In genomic region chrX:101407748-101408529, GRCh38 we compare ENCODE assay signal across 8 cellular contexts. TPM values are rescaled to one million over a fixed set of nuclear protein-coding genes. Genes with fewer than 3 reads are reported as not detected.
A peak's percentile ranks its signal among the peaks of the same experiment; 100 is the strongest.
DNase-seq lines count a peak whose midpoint lies in the region; ATAC-seq and TF ChIP-seq lines count a peak whose summit lies in the region.

GLA (minus strand) TSS chrX:101407925; CDS start chrX:101407903, 22 bp downstream.
HNRNPH2 (plus strand) TSS chrX:101408222; CDS start chrX:101411989, 3,767 bp downstream.

- peak; percentile 76 for TF ChIP-seq EP300 in ovary (IDR thresholded peaks at IDR 0.05)

- intact Hi-C loops in Right ventricle myocardium inferior (cut with DNase I): no loop called here
- intact Hi-C loops in ovary (cut with DNase I): no loop called here
- intact Hi-C loops in thyroid gland (cut with DNase I): no loop called here

- 27 to 47% (median 34%) methylated on average over 47 of the region's 47 CpGs for WGBS in ovary, 3 donors
- 0 to 1% methylated on average over 10 to 27 of the region's 47 CpGs for WGBS in thyroid gland, 2 donors

- DNase-seq in NCI-H1417 (lab: John Stamatoyannopoulos, UW) (peak; percentile 93 to 99 (median 99)), SW 1271 (lab: John Stamatoyannopoulos, UW) (peak; percentile 77 to 92), Right ventricle myocardium inferior (ENCODE audit: missing footprints) (peak; percentile 92), ovary (peak; percentile 86 to 93 (median 88)), thyroid gland (peak; percentile 86 to 90)
- DNase-seq in activated naive CD8-positive, alpha-beta T cell treated with anti-CD3 and anti-CD28 coated beads, Interleukin-2, amount 50 U/mL, for 16 hours (ENCODE audit: low read depth, low spot score): peak; percentile 59

- ATAC-seq in HG02759 (IDR thresholded peaks at IDR 0.05; ENCODE audit: unreplicated experiment) (peak; percentile 93), Right ventricle myocardium inferior (peak; percentile 100)

- H3K9me3 ChIP-seq in ovary (no peaks in the 10 kb centered on the region), thyroid gland (no peaks in the 10 kb centered on the region)

- peak in 1 of 3 donors; percentile 23 for TF ChIP-seq CTCF in ovary (IDR thresholded peaks at IDR 0.05)
- no peak for TF ChIP-seq CTCF in thyroid gland (IDR thresholded peaks at IDR 0.05)

- H3K4me1 ChIP-seq in ovary (ENCODE audit: insufficient read depth): peaks cover 1% of the 10 kb centered on the region
- peaks cover 0 to 9% of the 10 kb centered on the region in 2 donors for H3K4me1 ChIP-seq in thyroid gland

- H3K27ac ChIP-seq in ovary: peak within 1 kb of the TSS; percentile 87 to 90
- H3K27ac ChIP-seq in thyroid gland: peak within 1 kb of the TSS; percentile 81 to 93 (median 90)

- no peaks in the 10 kb centered on the region for H3K36me3 ChIP-seq in ovary
- peaks cover 0 to 3% of the 10 kb centered on the region in 2 donors for H3K36me3 ChIP-seq in thyroid gland

- H3K4me3 ChIP-seq in ovary: peak within 1 kb of the TSS; percentile 56
- peak within 1 kb of the TSS in 2 of 3 donors; percentile 34 to 62 for H3K4me3 ChIP-seq in thyroid gland (replicated peaks in 1 of 3)

- no peaks in the 10 kb centered on the region for H3K27me3 ChIP-seq in ovary
- H3K27me3 ChIP-seq in thyroid gland: no peaks in the 10 kb centered on the region

- TF ChIP-seq POLR2A in GM10847 (IDR thresholded peaks at IDR 0.05; ENCODE audit: extremely low read depth, insufficient read length): peak; percentile 35
- peak; percentile 91 for TF ChIP-seq POLR2A in ovary (IDR thresholded peaks at IDR 0.05)
- TF ChIP-seq POLR2A in thyroid gland (IDR thresholded peaks at IDR 0.05): peak; percentile 12 to 82

RNA-seq across cellular contexts. Expression of gene GLA, which starts in this region (rescaled TPM):
- total RNA-seq in Right ventricle myocardium inferior: 12.6 TPM
- 10 to 100 TPM; 10.1 to 21.5 (median 15.8) TPM for total RNA-seq in ovary
- polyA plus RNA-seq in ovary: 10 to 100 TPM; 17.0 to 29.9 TPM
- total RNA-seq in thyroid gland: 10 to 100 TPM; 16.5 to 37.5 (median 26.8) TPM

RNA-seq across cellular contexts. Expression of gene HNRNPH2, which starts in this region (rescaled TPM):
- total RNA-seq in Right ventricle myocardium inferior (53.5 TPM), ovary (10 to 100 TPM; 46.4 to 79.6 (median 63.3) TPM), thyroid gland (10 to 100 TPM; 53.5 to 68.4 (median 67.5) TPM)
- polyA plus RNA-seq in ovary: 10 to 100 TPM; 52.9 to 73.1 TPM

Comparison
In these comparisons a context has a peak if more than half of its experiments do, and no peak if none do; other contexts are left out.
1. Peak in every context shown above with its lines: DNase-seq, ATAC-seq, H3K4me3 ChIP-seq and H3K27ac ChIP-seq.
2. POLR2A ChIP-seq: peak in every context shown above with its lines; median percentile 91 in ovary; 47 in thyroid gland; 35 in GM10847.